In genomic region chrX:14209034-14209433, GRCh38 we compare ENCODE assay signal across 14 cellular contexts.
A peak's percentile ranks its signal among the peaks of the same experiment; 100 is the strongest.
DNase-seq lines count a peak whose midpoint lies in the region; ATAC-seq and TF ChIP-seq lines count a peak whose summit lies in the region.
"Had no signal": no experiment of that assay in that cellular context is flagged by ENCODE, and none has a peak within 500 bp of the region (broad histone marks: within the 10 kb centered on the region; RNA-seq: fewer than 3 reads in every experiment).

No MANE protein-coding gene starts in this region.

- H3K4me2 ChIP-seq in PC-3 (ENCODE audit: low read length): no peak overlapping the region

- DNase-seq in Caco-2 (no peak), PC-3 (peak; percentile 52), fibroblast of villous mesenchyme (ENCODE audit: low read depth) (peak; percentile 0)
- DNase-seq in stimulated activated CD4-positive, alpha-beta T cell treated with anti-CD3 and anti-CD28 coated beads, Interleukin-2, amount 100 ng/mL, for 48 hours: no peak
- no peak for DNase-seq in activated T-helper 2 cell treated with anti-CD3 and anti-CD28 coated beads, Interferon-gamma antibody, Interleukin-2, Interleukin-4, amounts not matched to agents 10 μg/mL and 5 μg/mL and 100 μg/mL, durations not matched to agents 14 hours and 24 hours and 36 hours (ENCODE audit: low spot score)
- DNase-seq: ACHN; CD4-positive, alpha-beta T cell; DMS153; DND-41; EL; GM23248 had no signal

- H3K36me3 ChIP-seq in Caco-2 (ENCODE audit: control insufficient read depth, insufficient read depth, low read length) (no peaks in the 10 kb centered on the region), PC-3 (ENCODE audit: low read depth, low read length) (no peaks in the 10 kb centered on the region)
- H3K36me3 ChIP-seq: HAP-1 had no signal

- no peaks in the 10 kb centered on the region for H3F3A ChIP-seq in PC-3 (ENCODE audit: low read length, unreplicated experiment)

- H4K20me1 ChIP-seq in PC-3 (ENCODE audit: low read length): no peaks in the 10 kb centered on the region

- no peaks in the 10 kb centered on the region for H3K9me3 ChIP-seq in Caco-2
- no peaks in the 10 kb centered on the region for H3K9me3 ChIP-seq in PC-3 (ENCODE audit: low read length)
- H3K9me3 ChIP-seq: HAP-1 had no signal

- H3K27me3 Mint-ChIP-seq in Caco-2 (ENCODE audit: insufficient read depth, unreplicated experiment): no peaks in the 10 kb centered on the region
- H3K27me3 Mint-ChIP-seq in activated T-helper 2 cell treated with anti-CD3 and anti-CD28 coated beads, Interferon-gamma antibody, Interleukin-2, Interleukin-4, amounts not matched to agents 10 μg/mL and 5 μg/mL and 100 μg/mL, durations not matched to agents 14 hours and 24 hours and 36 hours (ENCODE audit: low read depth): no peaks in the 10 kb centered on the region
- H3K27me3 Mint-ChIP-seq: CD4-positive, alpha-beta T cell had no signal

- no peaks in the 10 kb centered on the region for H3K4me1 ChIP-seq in Caco-2
- 0 out of 2 replicates have a peak, but pooled peaks cover 4% of the 10 kb centered on the region for H3K4me1 ChIP-seq in PC-3 (ENCODE audit: insufficient read depth, low read length)
- H3K4me1 ChIP-seq: HAP-1 had no signal

- intact Hi-C loops in Caco-2 (cut with micrococcal nuclease; ENCODE audit: unreplicated experiment) (no loop called here), PC-3 (cut with micrococcal nuclease) (no loop called here)
- intact Hi-C loops in activated T-helper 2 cell treated with anti-CD3 and anti-CD28 coated beads, Interferon-gamma antibody, Interleukin-2, Interleukin-4, amounts not matched to agents 10 μg/mL and 5 μg/mL and 100 μg/mL, durations not matched to agents 14 hours and 24 hours and 36 hours (cut with micrococcal nuclease): no loop called here

- no peaks in the 10 kb centered on the region for H3K79me2 ChIP-seq in PC-3 (ENCODE audit: low read length)

- TF ChIP-seq CTCF in Caco-2 (IDR thresholded peaks at IDR 0.05; ENCODE audit: insufficient read depth in 1 of 2, low read depth in 1 of 2, low read length in 1 of 2, severe bottlenecking in 1 of 2, unreplicated experiment in 1 of 2): no peak
- no peak for TF ChIP-seq CTCF in PC-3 (conservative IDR thresholded peaks at IDR 0.05; ENCODE audit: low read depth, low read length)
- TF ChIP-seq CTCF in fibroblast of villous mesenchyme (IDR thresholded peaks at IDR 0.05; ENCODE audit: insufficient read depth, low read depth, low read length): no peak

- ATAC-seq in PC-3: no peak
- no peak for ATAC-seq in GM18909 (IDR thresholded peaks at IDR 0.05; ENCODE audit: poor library complexity, unreplicated experiment)

- no peaks in the 10 kb centered on the region for H3K36me3 Mint-ChIP-seq in Caco-2 (ENCODE audit: insufficient read depth, unreplicated experiment)
- no peaks in the 10 kb centered on the region for H3K36me3 Mint-ChIP-seq in activated T-helper 2 cell treated with anti-CD3 and anti-CD28 coated beads, Interferon-gamma antibody, Interleukin-2, Interleukin-4, amounts not matched to agents 10 μg/mL and 5 μg/mL and 100 μg/mL, durations not matched to agents 14 hours and 24 hours and 36 hours (ENCODE audit: low read depth)

- no peak overlapping the region for H3K27ac ChIP-seq in PC-3 (ENCODE audit: low read length)
- H3K27ac ChIP-seq: C4-2B, GM23248 had no signal

- H3K27ac Mint-ChIP-seq in Caco-2 (ENCODE audit: unreplicated experiment): peak overlapping the region; percentile 78
- H3K27ac Mint-ChIP-seq in activated T-helper 2 cell treated with anti-CD3 and anti-CD28 coated beads, Interferon-gamma antibody, Interleukin-2, Interleukin-4, amounts not matched to agents 10 μg/mL and 5 μg/mL and 100 μg/mL, durations not matched to agents 14 hours and 24 hours and 36 hours: no peak overlapping the region
- H3K27ac Mint-ChIP-seq: CD4-positive, alpha-beta T cell had no signal

- H2AFZ ChIP-seq in PC-3 (ENCODE audit: low read length): no peak overlapping the region
- H2AFZ ChIP-seq: GM23248 had no signal

- H3K9me2 ChIP-seq in PC-3 (replicated peaks; ENCODE audit: low read length): no peaks in the 10 kb centered on the region

- no TSS peak for BruUV-seq in Caco-2 (replicated peaks; lab: Mats Ljungman, UMichigan)
- no TSS peak for BruUV-seq in PC-3 (replicated peaks; lab: Mats Ljungman, UMichigan)

- no peak overlapping the region for H3K4me3 ChIP-seq in Caco-2 (ENCODE audit: low read depth, low read length)
- no peak overlapping the region for H3K4me3 ChIP-seq in PC-3 (ENCODE audit: low read length)
- H3K4me3 ChIP-seq in fibroblast of villous mesenchyme (ENCODE audit: low read depth, low read length): no peak overlapping the region
- H3K4me3 ChIP-seq: GM23248, HAP-1 had no signal

- H3K4me3 Mint-ChIP-seq in Caco-2 (ENCODE audit: unreplicated experiment): no peak overlapping the region
- H3K4me3 Mint-ChIP-seq in activated T-helper 2 cell treated with anti-CD3 and anti-CD28 coated beads, Interferon-gamma antibody, Interleukin-2, Interleukin-4, amounts not matched to agents 10 μg/mL and 5 μg/mL and 100 μg/mL, durations not matched to agents 14 hours and 24 hours and 36 hours (ENCODE audit: low read depth): no peak overlapping the region
- H3K4me3 Mint-ChIP-seq: CD4-positive, alpha-beta T cell had no signal

- POLR2A ChIA-PET in Caco-2 (lab: Charles Lee): no interaction called here
- POLR2A ChIA-PET in PC-3 (lab: Charles Lee; ENCODE audit: unreplicated experiment): no interaction called here

- peaks cover 13% of the 10 kb centered on the region for H3K4me1 Mint-ChIP-seq in Caco-2 (ENCODE audit: low read depth, unreplicated experiment)
- H3K4me1 Mint-ChIP-seq in activated T-helper 2 cell treated with anti-CD3 and anti-CD28 coated beads, Interferon-gamma antibody, Interleukin-2, Interleukin-4, amounts not matched to agents 10 μg/mL and 5 μg/mL and 100 μg/mL, durations not matched to agents 14 hours and 24 hours and 36 hours (ENCODE audit: low read depth): no peaks in the 10 kb centered on the region

- CTCF ChIA-PET in Caco-2 (lab: Charles Lee): no interaction called here
- CTCF ChIA-PET in PC-3 (lab: Charles Lee): no interaction called here

- no peak overlapping the region for H3K9ac ChIP-seq in PC-3 (ENCODE audit: low read length)
- H3K9ac ChIP-seq: GM23248 had no signal

- no peaks in the 10 kb centered on the region for H3K27me3 ChIP-seq in Caco-2 (replicated peaks; ENCODE audit: control insufficient read depth, insufficient read depth, low read length)
- H3K27me3 ChIP-seq in PC-3 (ENCODE audit: low read length): no peaks in the 10 kb centered on the region

- H3K9me3 Mint-ChIP-seq in Caco-2 (ENCODE audit: unreplicated experiment): peaks cover 14% of the 10 kb centered on the region
- no peaks in the 10 kb centered on the region for H3K9me3 Mint-ChIP-seq in activated T-helper 2 cell treated with anti-CD3 and anti-CD28 coated beads, Interferon-gamma antibody, Interleukin-2, Interleukin-4, amounts not matched to agents 10 μg/mL and 5 μg/mL and 100 μg/mL, durations not matched to agents 14 hours and 24 hours and 36 hours
- H3K9me3 Mint-ChIP-seq: CD4-positive, alpha-beta T cell had no signal

Comparison
In these comparisons a context has a peak if more than half of its experiments do, and no peak if none do; other contexts are left out.
1. DNase-seq: peak in PC-3 (single experiment) and fibroblast of villous mesenchyme (single experiment); none in Caco-2 (0 of 2), stimulated activated CD4-positive, alpha-beta T cell treated with anti-CD3 and anti-CD28 coated beads, Interleukin-2, amount 100 ng/mL, for 48 hours (0 of 2) and activated T-helper 2 cell treated with anti-CD3 and anti-CD28 coated beads, Interferon-gamma antibody, Interleukin-2, Interleukin-4, amounts not matched to agents 10 μg/mL and 5 μg/mL and 100 μg/mL, durations not matched to agents 14 hours and 24 hours and 36 hours (single experiment).